Comparison of ENCODE assay signal across 1 cellular context in the genomic region with DNA sequence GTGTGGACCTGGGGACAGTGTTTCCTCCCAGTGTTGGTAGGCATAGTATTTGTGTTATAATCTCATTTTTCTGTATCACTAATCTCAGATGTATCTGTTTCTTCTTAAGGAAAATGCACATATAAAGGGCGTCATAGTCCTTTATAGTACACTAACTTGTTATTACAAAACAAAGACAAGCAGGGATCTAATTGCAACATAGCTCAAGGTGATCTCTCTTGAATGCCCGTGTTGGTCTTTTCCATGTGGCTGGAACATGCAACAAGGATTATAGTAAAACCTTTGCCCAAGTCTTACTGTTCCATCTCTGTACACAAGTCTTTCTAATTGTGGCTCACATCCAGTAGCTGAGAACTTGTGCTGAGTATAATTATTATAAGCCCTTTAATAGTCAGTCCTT.
TF ChIP-seq lines count a peak whose summit lies in the region.

No MANE protein-coding gene starts in this region.

TF ChIP-seq in IMR-90, 13 proteins besides CTCF, POLR2A, EP300 and RAD21:
- TF ChIP-seq, protein P1, sequence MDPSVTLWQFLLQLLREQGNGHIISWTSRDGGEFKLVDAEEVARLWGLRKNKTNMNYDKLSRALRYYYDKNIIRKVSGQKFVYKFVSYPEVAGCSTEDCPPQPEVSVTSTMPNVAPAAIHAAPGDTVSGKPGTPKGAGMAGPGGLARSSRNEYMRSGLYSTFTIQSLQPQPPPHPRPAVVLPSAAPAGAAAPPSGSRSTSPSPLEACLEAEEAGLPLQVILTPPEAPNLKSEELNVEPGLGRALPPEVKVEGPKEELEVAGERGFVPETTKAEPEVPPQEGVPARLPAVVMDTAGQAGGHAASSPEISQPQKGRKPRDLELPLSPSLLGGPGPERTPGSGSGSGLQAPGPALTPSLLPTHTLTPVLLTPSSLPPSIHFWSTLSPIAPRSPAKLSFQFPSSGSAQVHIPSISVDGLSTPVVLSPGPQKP (IDR thresholded peaks at IDR 0.05; ENCODE audit: borderline replicate concordance, low read depth, low read length) = no peak
- no peak for TF ChIP-seq RFX5 (IDR thresholded peaks at IDR 0.05; ENCODE audit: low read depth, low read length)
- no peak for TF ChIP-seq CHD1 (IDR thresholded peaks at IDR 0.05; ENCODE audit: low read depth, low read length)
- TF ChIP-seq SMC3 (IDR thresholded peaks at IDR 0.05; ENCODE audit: low read depth, low read length) = no peak
- TF ChIP-seq MXI1 (IDR thresholded peaks at IDR 0.05; ENCODE audit: borderline replicate concordance, low read depth, low read length) = no peak
- no peak for TF ChIP-seq NFE2L2 (IDR thresholded peaks at IDR 0.05; ENCODE audit: low read depth, low read length)
- no peak for TF ChIP-seq BHLHE40 (IDR thresholded peaks at IDR 0.05; ENCODE audit: low read depth, low read length)
- no peak for TF ChIP-seq MAFK (IDR thresholded peaks at IDR 0.05; ENCODE audit: low read depth, low read length)
- TF ChIP-seq, protein P2, sequence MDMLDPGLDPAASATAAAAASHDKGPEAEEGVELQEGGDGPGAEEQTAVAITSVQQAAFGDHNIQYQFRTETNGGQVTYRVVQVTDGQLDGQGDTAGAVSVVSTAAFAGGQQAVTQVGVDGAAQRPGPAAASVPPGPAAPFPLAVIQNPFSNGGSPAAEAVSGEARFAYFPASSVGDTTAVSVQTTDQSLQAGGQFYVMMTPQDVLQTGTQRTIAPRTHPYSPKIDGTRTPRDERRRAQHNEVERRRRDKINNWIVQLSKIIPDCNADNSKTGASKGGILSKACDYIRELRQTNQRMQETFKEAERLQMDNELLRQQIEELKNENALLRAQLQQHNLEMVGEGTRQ (IDR thresholded peaks at IDR 0.05; ENCODE audit: low read depth, low read length) = no peak
- TF ChIP-seq MAZ (IDR thresholded peaks at IDR 0.05; ENCODE audit: borderline replicate concordance, low read depth, low read length) = no peak
- TF ChIP-seq CEBPB (IDR thresholded peaks at IDR 0.05; ENCODE audit: low read depth, low read length) = no peak
- no peak for TF ChIP-seq RCOR1 (IDR thresholded peaks at IDR 0.05; ENCODE audit: insufficient replicate concordance, low read length)
- TF ChIP-seq FOS (IDR thresholded peaks at IDR 0.05; ENCODE audit: low read depth, low read length) = no peak
